ENCODE assay signal across 2 cellular contexts in genomic region chr3:151443583-151443982, GRCh38.
TF ChIP-seq lines count a peak whose summit lies in the region.

No MANE protein-coding gene starts in this region.

TF ChIP-seq in SK-N-SH, 30 proteins besides CTCF, POLR2A, EP300 and RAD21:
- peak; percentile 94 for TF ChIP-seq REST (IDR thresholded peaks at IDR 0.05; ENCODE audit: low read depth, low read length)
- TF ChIP-seq TAF1 (IDR thresholded peaks at IDR 0.05; ENCODE audit: borderline replicate concordance, low read depth, low read length) = no peak
TF ChIP-seq in SK-N-SH: peak in this region for 1.

TF ChIP-seq in SK-N-SH treated with all-trans-retinoic acid at 6 μM for 48 hours, 23 proteins besides CTCF, POLR2A, EP300 and RAD21 (continued from another document):
- TF ChIP-seq TSHZ2 (CRISPR knock-in tag; IDR thresholded peaks at IDR 0.05) (no peak), ESRRG (CRISPR knock-in tag; IDR thresholded peaks at IDR 0.05) (no peak), ZFP3 (CRISPR knock-in tag; IDR thresholded peaks at IDR 0.05) (no peak)
